ENCODE assay signal across 27 cellular contexts in genomic region chr11:65218446-65218845, GRCh38. TPM values are rescaled to one million over a fixed set of nuclear protein-coding genes. Genes with fewer than 3 reads are reported as not detected.
"Had no signal": no experiment of that assay in that cellular context is flagged by ENCODE, and none has a peak within 500 bp of the region (broad histone marks: within the 10 kb centered on the region; RNA-seq: fewer than 3 reads in every experiment).

No MANE protein-coding gene starts in this region.

- H3K9me3 ChIP-seq: esophagus squamous epithelium, gastrocnemius medialis, mucosa of descending colon, testis, upper lobe of left lung had no signal

- H3K27ac ChIP-seq: dorsolateral prefrontal cortex, esophagus squamous epithelium, gastrocnemius medialis, testis, upper lobe of left lung had no signal

- H3K4me1 ChIP-seq: gastrocnemius medialis, testis had no signal

- ATAC-seq: gastrocnemius medialis, left cardiac atrium, mucosa of descending colon, T-helper 17 cell had no signal

- H3K36me3 ChIP-seq: gastrocnemius medialis, upper lobe of left lung had no signal

- H3K27me3 Mint-ChIP-seq: brain had no signal

- DNase-seq: activated CD4-positive, alpha-beta memory T cell treated with anti-CD3 and anti-CD28 coated beads for 36 hours; activated CD4-positive, alpha-beta T cell treated with anti-CD3 and anti-CD28 coated beads for 48 hours; activated gamma-delta T cell; activated naive CD4-positive, alpha-beta T cell treated with anti-CD3 and anti-CD28 coated beads, Interleukin-2, amount 50 U/mL, for 16 hours; activated T-cell treated with anti-CD3 and anti-CD28 coated beads for 4 hours; aorta; central memory CD4-positive, alpha-beta T cell; dorsolateral prefrontal cortex; esophagus squamous epithelium; gastrocnemius medialis; hypothalamus; left cardiac atrium; mucosa of descending colon; occipital lobe; stimulated activated CD4-positive, alpha-beta T cell treated with anti-CD3 and anti-CD28 coated beads, Interleukin-4, amount 100 ng/mL, for 1 hour; stimulated activated naive CD4-positive, alpha-beta T cell; SW 1271; T-helper 17 cell; testis; upper lobe of left lung had no signal

- H3K27ac Mint-ChIP-seq: activated CD4-positive, alpha-beta memory T cell treated with anti-CD3 and anti-CD28 coated beads for 36 hours; brain; memory B cell had no signal

- H3K36me3 Mint-ChIP-seq: brain had no signal

- H3K4me1 Mint-ChIP-seq: brain had no signal

- H3K4me3 ChIP-seq: dorsolateral prefrontal cortex, esophagus squamous epithelium, gastrocnemius medialis, mucosa of descending colon, testis, upper lobe of left lung had no signal

- H3K4me3 Mint-ChIP-seq: activated CD4-positive, alpha-beta memory T cell treated with anti-CD3 and anti-CD28 coated beads for 36 hours; activated T-helper 1 cell treated with anti-CD3 and anti-CD28 coated beads, Interleukin-12 subunit alpha, Interleukin-12 subunit beta, Interleukin-2, Interleukin-4 antibody, amounts not matched to agents 30 ng/mL and 10 ng/mL and 1 ng/mL, durations not matched to agents 14 hours and 24 hours and 36 hours; brain; memory B cell; T-helper 17 cell had no signal

- H3K27me3 ChIP-seq: dorsolateral prefrontal cortex, esophagus squamous epithelium, gastrocnemius medialis, testis, upper lobe of left lung had no signal

RNA-seq across cellular contexts. Expression of gene SPDYC, which starts 48.4 kb away (rescaled TPM):
- total RNA-seq: activated CD4-positive, alpha-beta memory T cell treated with anti-CD3 and anti-CD28 coated beads for 36 hours; activated T-helper 1 cell treated with anti-CD3 and anti-CD28 coated beads, Interleukin-12 subunit alpha, Interleukin-12 subunit beta, Interleukin-2, Interleukin-4 antibody, amounts not matched to agents 30 ng/mL and 10 ng/mL and 1 ng/mL, durations not matched to agents 14 hours and 24 hours and 36 hours; aorta; dorsolateral prefrontal cortex; esophagus squamous epithelium; gastrocnemius medialis; left cardiac atrium; lower leg skin; mucosa of descending colon; occipital lobe; renal cortical epithelial cell; upper lobe of left lung had no signal
- polyA plus RNA-seq: adipose tissue, aorta, neural cell had no signal
